In genomic region chr12:131896080-131896810, GRCh38 we compare ENCODE assay signal across 1 cellular context.
A peak's percentile ranks its signal among the peaks of the same experiment; 100 is the strongest.
TF ChIP-seq lines count a peak whose summit lies in the region.

No MANE protein-coding gene starts in this region.

TF ChIP-seq in HepG2, 621 proteins besides CTCF, POLR2A, EP300 and RAD21 (continued from another document and continues in another):
- TF ChIP-seq NR2F1 (CRISPR knock-in tag; IDR thresholded peaks at IDR 0.05), result 0 out of 4 replicates have a peak, but pooled peaks of 1 of the 2 experiments have one; percentile 18
- TF ChIP-seq ZNF33B (CRISPR knock-in tag; IDR thresholded peaks at IDR 0.05), result no peak
- TF ChIP-seq MED8 (CRISPR knock-in tag; IDR thresholded peaks at IDR 0.05; ENCODE audit: insufficient replicate concordance), result peak; percentile 41
- no peak for TF ChIP-seq PHF5A (CRISPR knock-in tag; IDR thresholded peaks at IDR 0.05; ENCODE audit: low read depth, unreplicated experiment)
- TF ChIP-seq TRAFD1 (CRISPR knock-in tag; IDR thresholded peaks at IDR 0.05; ENCODE audit: borderline replicate concordance), result no peak
- TF ChIP-seq ZNF646 (CRISPR knock-in tag; IDR thresholded peaks at IDR 0.05), result no peak
- no peak for TF ChIP-seq EZH2 (conservative IDR thresholded peaks at IDR 0.05; ENCODE audit: low read depth, low read length)
- TF ChIP-seq MAFG (CRISPR knock-in tag; IDR thresholded peaks at IDR 0.05), result peak; percentile 85
- TF ChIP-seq ZNF616 (CRISPR knock-in tag; IDR thresholded peaks at IDR 0.05; ENCODE audit: low read depth), result no peak
- TF ChIP-seq HOXA5 (CRISPR knock-in tag; IDR thresholded peaks at IDR 0.05), result no peak; the same call in 1 of the 2 replicates
- TF ChIP-seq ZNF512 (CRISPR knock-in tag; IDR thresholded peaks at IDR 0.05), result no peak
- TF ChIP-seq SRSF4 (IDR thresholded peaks at IDR 0.05; ENCODE audit: low read depth, low read length, poor library complexity, severe bottlenecking), result no peak
- TF ChIP-seq BCL6 (CRISPR knock-in tag; IDR thresholded peaks at IDR 0.05), result 0 out of 2 replicates have a peak, but pooled peaks have one; percentile 33
- TF ChIP-seq ZNF224 (CRISPR knock-in tag; IDR thresholded peaks at IDR 0.05), result no peak
- no peak for TF ChIP-seq KAT2B (IDR thresholded peaks at IDR 0.05; ENCODE audit: borderline replicate concordance, low read depth, low read length)
- TF ChIP-seq ZNF121 (CRISPR knock-in tag; IDR thresholded peaks at IDR 0.05), result peak; percentile 79
- no peak for TF ChIP-seq ZKSCAN1 (IDR thresholded peaks at IDR 0.05; ENCODE audit: low read length)
- TF ChIP-seq SNAPC5 (CRISPR knock-in tag; IDR thresholded peaks at IDR 0.05; ENCODE audit: borderline replicate concordance), result no peak
- TF ChIP-seq SP5 (CRISPR knock-in tag; IDR thresholded peaks at IDR 0.05; ENCODE audit: borderline replicate concordance, low read depth), result no peak
- no peak for TF ChIP-seq RBAK (CRISPR knock-in tag; IDR thresholded peaks at IDR 0.05)
- peak; percentile 61; the same call in 1 of the 2 replicates for TF ChIP-seq DMAP1 (CRISPR knock-in tag; IDR thresholded peaks at IDR 0.05)
- no peak for TF ChIP-seq E2F1 (CRISPR knock-in tag; IDR thresholded peaks at IDR 0.05)
- peak; percentile 92 for TF ChIP-seq TAF1 (CRISPR knock-in tag; IDR thresholded peaks at IDR 0.05)
- no peak for TF ChIP-seq ZNF496 (CRISPR knock-in tag; IDR thresholded peaks at IDR 0.05; ENCODE audit: insufficient replicate concordance)
- TF ChIP-seq ZSCAN12 (CRISPR knock-in tag; IDR thresholded peaks at IDR 0.05), result no peak
- TF ChIP-seq THYN1 (CRISPR knock-in tag; IDR thresholded peaks at IDR 0.05; ENCODE audit: borderline replicate concordance, low read depth), result no peak
- peak; percentile 74 for TF ChIP-seq MEIS2 (CRISPR knock-in tag; IDR thresholded peaks at IDR 0.05)
- no peak for TF ChIP-seq HHEX (CRISPR knock-in tag; IDR thresholded peaks at IDR 0.05)
- TF ChIP-seq ZNF790 (CRISPR knock-in tag; IDR thresholded peaks at IDR 0.05; ENCODE audit: borderline replicate concordance), result 0 out of 2 replicates have a peak, but pooled peaks have one; percentile 58
- peak; percentile 89 for TF ChIP-seq ZNF501 (CRISPR knock-in tag; IDR thresholded peaks at IDR 0.05)
- TF ChIP-seq ZNF230 (CRISPR knock-in tag; IDR thresholded peaks at IDR 0.05), result peak; percentile 82; the same call in 1 of the 2 replicates
- no peak for TF ChIP-seq PCBP2 (optimal IDR thresholded peaks at IDR 0.05; ENCODE audit: low read depth, low read length, poor library complexity, severe bottlenecking)
- TF ChIP-seq PHB2 (IDR thresholded peaks at IDR 0.05; ENCODE audit: partially characterized antibody), result no peak
- TF ChIP-seq PAF1 (CRISPR knock-in tag; IDR thresholded peaks at IDR 0.05), result no peak
- peak; percentile 23; the same call in 1 of the 2 replicates for TF ChIP-seq POLR2AphosphoS5 (IDR thresholded peaks at IDR 0.05; ENCODE audit: low read depth, low read length)
- TF ChIP-seq ZSCAN20 (CRISPR knock-in tag; IDR thresholded peaks at IDR 0.05; ENCODE audit: borderline replicate concordance), result no peak
- TF ChIP-seq AKNA (CRISPR knock-in tag; IDR thresholded peaks at IDR 0.05; ENCODE audit: borderline replicate concordance), result no peak
- no peak for TF ChIP-seq TCF7 (IDR thresholded peaks at IDR 0.05; ENCODE audit: low read depth)
- no peak for TF ChIP-seq ZNF143 (CRISPR knock-in tag; IDR thresholded peaks at IDR 0.05)
- no peak for TF ChIP-seq BATF2 (CRISPR knock-in tag; IDR thresholded peaks at IDR 0.05)
- peak; percentile 81 for TF ChIP-seq HNRNPK (IDR thresholded peaks at IDR 0.05; ENCODE audit: low read depth, low read length, poor library complexity, severe bottlenecking)
- TF ChIP-seq ZNF713 (CRISPR knock-in tag; IDR thresholded peaks at IDR 0.05), result no peak
- no peak for TF ChIP-seq TBX3 (IDR thresholded peaks at IDR 0.05; ENCODE audit: borderline replicate concordance)
- no peak for TF ChIP-seq DNMT1 (CRISPR knock-in tag; IDR thresholded peaks at IDR 0.05)
- TF ChIP-seq PRPF4 (IDR thresholded peaks at IDR 0.05; ENCODE audit: low read depth, low read length, poor library complexity, severe bottlenecking), result no peak
- peak; percentile 80; the same call in 1 of the 2 replicates for TF ChIP-seq ZFP82 (CRISPR knock-in tag; IDR thresholded peaks at IDR 0.05; ENCODE audit: borderline replicate concordance)
- no peak for TF ChIP-seq ZFAT (CRISPR knock-in tag; conservative IDR thresholded peaks at IDR 0.05)
- TF ChIP-seq MXD1 (CRISPR knock-in tag; IDR thresholded peaks at IDR 0.05), result peak; percentile 74; the same call in 1 of the 2 replicates
- no peak for TF ChIP-seq ZNF768 (CRISPR knock-in tag; IDR thresholded peaks at IDR 0.05)
- TF ChIP-seq ZNF891 (CRISPR knock-in tag; IDR thresholded peaks at IDR 0.05), result peak; percentile 30; the same call in 1 of the 2 replicates
- TF ChIP-seq REL (CRISPR knock-in tag; conservative IDR thresholded peaks at IDR 0.05), result no peak
- TF ChIP-seq ZNF7 (CRISPR knock-in tag; IDR thresholded peaks at IDR 0.05), result no peak
